Comparison of ENCODE assay signal across 8 cellular contexts in genomic region chr6:16760536-16761468, GRCh38. TPM values are rescaled to one million over a fixed set of nuclear protein-coding genes. Genes with fewer than 3 reads are reported as not detected.
DNase-seq lines count a peak whose midpoint lies in the region; ATAC-seq and TF ChIP-seq lines count a peak whose summit lies in the region.

ATXN1 (minus strand) TSS chr6:16761460.

- no peaks in the 10 kb centered on the region for H3K9me3 Mint-ChIP-seq in T-helper 1 cell treated with Interleukin-12 subunit alpha and Interleukin-12 subunit beta and Interleukin-4 antibody, amounts not matched to agents 30 μg/mL and 1 μg/mL, for 36 hours

- H3K27ac Mint-ChIP-seq in T-helper 1 cell treated with Interleukin-12 subunit alpha and Interleukin-12 subunit beta and Interleukin-4 antibody, amounts not matched to agents 30 μg/mL and 1 μg/mL, for 36 hours = peak within 1 kb of the TSS; percentile 100

- H3K4me3 Mint-ChIP-seq in T-helper 1 cell treated with Interleukin-12 subunit alpha and Interleukin-12 subunit beta and Interleukin-4 antibody, amounts not matched to agents 30 μg/mL and 1 μg/mL, for 36 hours = peak within 1 kb of the TSS; percentile 100

- ATAC-seq in HG03045 (IDR thresholded peaks at IDR 0.05; ENCODE audit: unreplicated experiment) (peak; percentile 12), HG03039 (IDR thresholded peaks at IDR 0.05; ENCODE audit: unreplicated experiment) (no peak), GM18519 (IDR thresholded peaks at IDR 0.05; ENCODE audit: low FRiP score, unreplicated experiment) (no peak)

- H3K4me1 Mint-ChIP-seq in T-helper 1 cell treated with Interleukin-12 subunit alpha and Interleukin-12 subunit beta and Interleukin-4 antibody, amounts not matched to agents 30 μg/mL and 1 μg/mL, for 36 hours (ENCODE audit: low read depth) = peaks cover 61% of the 10 kb centered on the region

- TF ChIP-seq CTCF in GM10248 (IDR thresholded peaks at IDR 0.05; ENCODE audit: control extremely low read depth, extremely low read depth, low read depth, missing control alignments) = no peak

- peaks cover 28% of the 10 kb centered on the region for H3K36me3 Mint-ChIP-seq in T-helper 1 cell treated with Interleukin-12 subunit alpha and Interleukin-12 subunit beta and Interleukin-4 antibody, amounts not matched to agents 30 μg/mL and 1 μg/mL, for 36 hours (ENCODE audit: low read depth)

- H3K27me3 Mint-ChIP-seq in T-helper 1 cell treated with Interleukin-12 subunit alpha and Interleukin-12 subunit beta and Interleukin-4 antibody, amounts not matched to agents 30 μg/mL and 1 μg/mL, for 36 hours (ENCODE audit: low read depth) = no peaks in the 10 kb centered on the region

- CTCF ChIA-PET in GM10248 (lab: Yijun Ruan, JAX) = interaction anchor here (0.7 to 4.9 kb wide), 24 partner anchors 10 to 475 kb away, joined by 3 to 42 read pairs (median 5); no protein-coding TSS in a partner anchor

- DNase-seq in GM10248 (ENCODE audit: extremely low spot score) (peak; percentile 50), astrocyte of the hippocampus (ENCODE audit: low read depth, low spot score) (peak; percentile 64), hypothalamus (lab: John Stamatoyannopoulos, UW) (peak in 39 of 51 donors; percentile 37 to 91 (median 63)), renal cortical epithelial cell (ENCODE audit: low read depth) (peak; percentile 44)

- POLR2A ChIA-PET in GM10248 (lab: Yijun Ruan, JAX) = interaction anchor here (0.7 kb wide), 1 partner anchor 248 kb away, joined by 3 read pairs; no protein-coding TSS in a partner anchor

RNA-seq across cellular contexts. Expression of gene ATXN1, which starts in this region (rescaled TPM):
- 14.4 and 27.2 TPM in 2 replicates for total RNA-seq in renal cortical epithelial cell
